12 cellular contexts compared by ENCODE assay signal in genomic region chr3:105812194-105812586, GRCh38. TPM values are rescaled to one million over a fixed set of nuclear protein-coding genes. Genes with fewer than 3 reads are reported as not detected.
DNase-seq lines count a peak whose midpoint lies in the region; TF ChIP-seq lines count a peak whose summit lies in the region.
"Had no signal": no experiment of that assay in that cellular context is flagged by ENCODE, and none has a peak within 500 bp of the region (broad histone marks: within the 10 kb centered on the region; RNA-seq: fewer than 3 reads in every experiment).

No MANE protein-coding gene starts in this region.

- H3K4me1 ChIP-seq in ACC112 (ENCODE audit: control insufficient read depth, insufficient read depth, low read length, unreplicated experiment) (peaks cover 57% of the 10 kb centered on the region), SK-N-SH (ENCODE audit: control insufficient read depth in 1 of 2, insufficient read depth in 2 of 2, low read depth in 1 of 2, low read length in 1 of 2) (peaks cover 0 to 8% of the 10 kb centered on the region in 2 experiments; a peak in 3 of 4 replicates)

- no peak overlapping the region for H2AFZ ChIP-seq in ACC112 (ENCODE audit: low read length, unreplicated experiment)
- no peak overlapping the region for H2AFZ ChIP-seq in SK-N-SH (ENCODE audit: low read depth)

- H3F3A ChIP-seq in SK-N-SH (replicated peaks; ENCODE audit: insufficient read depth) = peaks cover 6% of the 10 kb centered on the region

- no peaks in the 10 kb centered on the region for H4K20me1 ChIP-seq in SK-N-SH (ENCODE audit: insufficient read depth)

- H3K4me3 ChIP-seq in ACC112 (ENCODE audit: low read depth, low read length) (no peak overlapping the region; the same call in 1 of the 2 replicates), SK-N-SH (ENCODE audit: low read depth in 2 of 2, low read length in 1 of 2) (no peak overlapping the region), foreskin fibroblast (ENCODE audit: low read depth in 1 of 2, low read length in 2 of 2) (no peak overlapping the region)
- H3K4me3 ChIP-seq: prostate gland had no signal

- H3K36me3 ChIP-seq in ACC112 (ENCODE audit: insufficient read depth, low read length) (no peaks in the 10 kb centered on the region; the same call in 1 of the 2 replicates), SK-N-SH (replicated peaks in 1 of 2; ENCODE audit: control insufficient read depth in 1 of 2, insufficient read depth in 2 of 2, low read length in 1 of 2) (no peaks in the 10 kb centered on the region)
- H3K36me3 ChIP-seq: prostate gland had no signal

- no peak for TF ChIP-seq CTCF in SK-N-SH (IDR thresholded peaks at IDR 0.05)
- no peak for TF ChIP-seq CTCF in foreskin fibroblast (IDR thresholded peaks at IDR 0.05; ENCODE audit: low read depth, low read length)

- no peak overlapping the region for H3K9ac ChIP-seq in SK-N-SH

- TF ChIP-seq EP300 in SK-N-SH (IDR thresholded peaks at IDR 0.05; ENCODE audit: borderline replicate concordance in 1 of 2, low read depth in 1 of 2, low read length in 1 of 2) = peak in 1 of 2 experiments; percentile 38; a peak in 2 of 4 replicates

- no peak overlapping the region for H3K4me2 ChIP-seq in SK-N-SH

- POLR2A ChIA-PET in SK-N-SH (lab: Yijun Ruan, JAX) = no interaction called here

- no peaks in the 10 kb centered on the region for H3K9me3 ChIP-seq in SK-N-SH
- H3K9me3 ChIP-seq: prostate gland had no signal

- CTCF ChIA-PET in SK-N-SH (lab: Yijun Ruan, JAX) = no interaction called here

- DNase-seq in GM04503 (ENCODE audit: low read depth) = peak; percentile 37
- DNase-seq in SK-N-SH = no peak
- peak; percentile 62 to 70 for DNase-seq in foreskin fibroblast
- no peak for DNase-seq in stimulated activated CD4-positive, alpha-beta T cell treated with anti-CD3 and anti-CD28 coated beads, Interleukin-1b, Interleukin-23, amount 100 ng/mL, for 48 hours
- no peak for DNase-seq in AML-193 (lab: John Stamatoyannopoulos, UW)
- no peak for DNase-seq in NCI-H146 treated with DMSO at 0.1 percent for 48 hours (lab: John Stamatoyannopoulos, UW; ENCODE audit: unreplicated experiment)
- no peak for DNase-seq in NCI-H345 (lab: John Stamatoyannopoulos, UW)
- DNase-seq: NCI-H1092 treated with DMSO at 0.1 percent for 48 hours; stimulated activated CD4-positive, alpha-beta T cell treated with anti-CD3 and anti-CD28 coated beads, Interleukin-4, amount 100 ng/mL, for 1 hour had no signal

- TF ChIP-seq RAD21 in SK-N-SH (IDR thresholded peaks at IDR 0.05; ENCODE audit: low read length) = no peak

- peak overlapping the region; percentile 86 for H3K27ac ChIP-seq in ACC112 (ENCODE audit: low read depth, low read length)
- peak overlapping the region in 1 of 2 experiments; percentile 55; a peak in 2 of 4 replicates for H3K27ac ChIP-seq in SK-N-SH (ENCODE audit: low read depth in 2 of 2, low read length in 1 of 2)
- H3K27ac ChIP-seq: C4-2B, prostate gland had no signal

- H3K79me2 ChIP-seq in ACC112 (ENCODE audit: control insufficient read depth, insufficient read depth, low read length, unreplicated experiment) (peaks cover 13% of the 10 kb centered on the region), SK-N-SH (ENCODE audit: insufficient read depth) (peaks cover 33% of the 10 kb centered on the region)

- no peaks in the 10 kb centered on the region for H3K9me2 ChIP-seq in SK-N-SH

- WGBS in SK-N-SH (ENCODE audit: low lambda C conversion rate) = 47% methylated on average over 1 of the region's 1 CpG

- H3K27me3 ChIP-seq in ACC112 (ENCODE audit: insufficient read depth, low read length) (no peaks in the 10 kb centered on the region), SK-N-SH (ENCODE audit: insufficient read depth) (no peaks in the 10 kb centered on the region)

TF ChIP-seq in SK-N-SH, 30 proteins besides CTCF, POLR2A, EP300 and RAD21:
- peak; percentile 75 for TF ChIP-seq TCF12 (IDR thresholded peaks at IDR 0.05)
- TF ChIP-seq POLR2AphosphoS5 (IDR thresholded peaks at IDR 0.05; ENCODE audit: low read depth, low read length) = no peak
- peak; percentile 28; the same call in 1 of the 2 replicates for TF ChIP-seq TEAD4 (IDR thresholded peaks at IDR 0.05; ENCODE audit: borderline replicate concordance, insufficient read depth)
- TF ChIP-seq MXI1 (IDR thresholded peaks at IDR 0.05; ENCODE audit: low read depth, low read length) = no peak
- peak; percentile 51 for TF ChIP-seq PBX3 (IDR thresholded peaks at IDR 0.05)
- peak; percentile 79 for TF ChIP-seq JUND (IDR thresholded peaks at IDR 0.05)
- peak; percentile 68 for TF ChIP-seq FOSL2 (IDR thresholded peaks at IDR 0.05; ENCODE audit: borderline replicate concordance, low read depth)
- TF ChIP-seq NFIC (IDR thresholded peaks at IDR 0.05; ENCODE audit: borderline replicate concordance) = peak; percentile 67; the same call in 1 of the 2 replicates

RNA-seq across cellular contexts. Expression of gene CBLB, which starts 56.6 kb away (rescaled TPM):
- 4.4 and 5.1 TPM in 2 replicates for polyA plus RNA-seq in SK-N-SH (2012; rRNA removed)
- 3.5 TPM in 2 replicates for polyA plus RNA-seq in SK-N-SH (2012; cell fraction: cytosol; rRNA removed)
- polyA plus RNA-seq in SK-N-SH (2012; cell fraction: nucleus; rRNA removed) = 13.9 and 16.6 TPM in 2 replicates

Comparison
In these comparisons a context has a peak if more than half of its experiments do, and no peak if none do; other contexts are left out.
1. DNase-seq: peak in GM04503 (single experiment) and foreskin fibroblast (2 of 2); none in SK-N-SH (single experiment), stimulated activated CD4-positive, alpha-beta T cell treated with anti-CD3 and anti-CD28 coated beads, Interleukin-1b, Interleukin-23, amount 100 ng/mL, for 48 hours (single experiment), AML-193 (0 of 2), NCI-H146 treated with DMSO at 0.1 percent for 48 hours (single experiment) and NCI-H345 (single experiment).